Comparison of ENCODE assay signal across 5 cellular contexts in genomic region chr11:76038608-76039007, GRCh38.
"Had no signal": no experiment of that assay in that cellular context is flagged by ENCODE, and none has a peak within 500 bp of the region (broad histone marks: within the 10 kb centered on the region; RNA-seq: fewer than 3 reads in every experiment).

No MANE protein-coding gene starts in this region.

- H3K9ac ChIP-seq: KMS-11 had no signal

- FAIRE-seq: HTR-8/SVneo had no signal

- H3K27ac ChIP-seq: HL-60, KMS-11 had no signal

- DNase-seq: KBM-7, KG1 had no signal

- H3K4me2 ChIP-seq: KMS-11 had no signal
